ENCODE assay signal across 15 cellular contexts in the genomic region with DNA sequence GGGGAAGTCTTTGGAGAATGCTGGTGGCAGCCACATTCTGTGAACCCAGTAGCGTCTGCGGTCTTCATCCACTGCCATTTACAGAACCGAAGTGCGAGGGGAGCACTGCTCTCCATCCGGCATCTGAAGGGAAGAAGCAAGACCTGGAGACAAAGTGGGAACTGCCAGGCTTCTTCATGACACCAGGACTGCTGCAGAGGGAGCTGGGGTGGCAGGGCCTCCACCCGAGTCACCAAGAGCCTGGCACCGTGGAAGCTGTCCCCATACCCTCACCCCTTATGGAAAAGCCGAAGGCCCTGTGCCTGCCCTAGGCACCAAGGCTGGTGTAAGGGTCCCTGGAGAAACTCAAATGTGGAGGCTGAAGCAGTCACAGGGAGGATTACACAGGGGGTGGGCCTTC.
"Had no signal": no experiment of that assay in that cellular context is flagged by ENCODE, and none has a peak within 500 bp of the region (broad histone marks: within the 10 kb centered on the region; RNA-seq: fewer than 3 reads in every experiment).

No MANE protein-coding gene starts in this region.

- H3K4me3 ChIP-seq: hepatocyte, SJSA1 had no signal

- H3K27ac ChIP-seq: adrenal gland, coronary artery, hepatocyte, SJSA1 had no signal

- DNase-seq: activated CD4-positive, alpha-beta T cell treated with anti-CD3 and anti-CD28 coated beads for 36 hours; activated gamma-delta T cell treated with Interleukin-2 at 50 U/mL for 16 hours; adrenal gland; caudate nucleus; effector memory CD8-positive, alpha-beta T cell; kidney; left ventricle myocardium superior; small intestine; T1000; trophoblast cell had no signal

- H3K36me3 ChIP-seq: adrenal gland, SJSA1 had no signal

- H3K4me2 ChIP-seq: hepatocyte had no signal

- H3K4me1 Mint-ChIP-seq: stimulated activated effector memory CD8-positive, alpha-beta T cell treated with anti-CD3 and anti-CD28 coated beads, Interleukin-12 subunit alpha, Interleukin-12 subunit beta, amount 100 ng/mL, for 72 hours had no signal

- H2AFZ ChIP-seq: hepatocyte had no signal

- H3K79me2 ChIP-seq: hepatocyte had no signal

- H3K36me3 Mint-ChIP-seq: stimulated activated effector memory CD8-positive, alpha-beta T cell treated with anti-CD3 and anti-CD28 coated beads, Interleukin-12 subunit alpha, Interleukin-12 subunit beta, amount 100 ng/mL, for 72 hours had no signal

- H3K9me3 Mint-ChIP-seq: activated T-cell treated with anti-CD3 and anti-CD28 coated beads, Interleukin-2, amount 50 U/mL, for 24 hours; effector memory CD8-positive, alpha-beta T cell; stimulated activated effector memory CD8-positive, alpha-beta T cell treated with anti-CD3 and anti-CD28 coated beads, Interleukin-12 subunit alpha, Interleukin-12 subunit beta, amount 100 ng/mL, for 72 hours had no signal

- H3K27ac Mint-ChIP-seq: activated CD4-positive, alpha-beta T cell treated with anti-CD3 and anti-CD28 coated beads for 36 hours; activated T-cell treated with anti-CD3 and anti-CD28 coated beads, Interleukin-2, amount 50 U/mL, for 24 hours; effector memory CD8-positive, alpha-beta T cell; stimulated activated effector memory CD8-positive, alpha-beta T cell treated with anti-CD3 and anti-CD28 coated beads, Interleukin-12 subunit alpha, Interleukin-12 subunit beta, amount 100 ng/mL, for 72 hours had no signal

- ATAC-seq: effector memory CD8-positive, alpha-beta T cell; stimulated activated effector memory CD8-positive, alpha-beta T cell treated with anti-CD3 and anti-CD28 coated beads, Interleukin-12 subunit alpha, Interleukin-12 subunit beta, amount 100 ng/mL, for 72 hours had no signal

- H3K4me3 Mint-ChIP-seq: activated CD4-positive, alpha-beta T cell treated with anti-CD3 and anti-CD28 coated beads for 36 hours; effector memory CD8-positive, alpha-beta T cell; stimulated activated effector memory CD8-positive, alpha-beta T cell treated with anti-CD3 and anti-CD28 coated beads, Interleukin-12 subunit alpha, Interleukin-12 subunit beta, amount 100 ng/mL, for 72 hours had no signal
